In the genomic region with DNA sequence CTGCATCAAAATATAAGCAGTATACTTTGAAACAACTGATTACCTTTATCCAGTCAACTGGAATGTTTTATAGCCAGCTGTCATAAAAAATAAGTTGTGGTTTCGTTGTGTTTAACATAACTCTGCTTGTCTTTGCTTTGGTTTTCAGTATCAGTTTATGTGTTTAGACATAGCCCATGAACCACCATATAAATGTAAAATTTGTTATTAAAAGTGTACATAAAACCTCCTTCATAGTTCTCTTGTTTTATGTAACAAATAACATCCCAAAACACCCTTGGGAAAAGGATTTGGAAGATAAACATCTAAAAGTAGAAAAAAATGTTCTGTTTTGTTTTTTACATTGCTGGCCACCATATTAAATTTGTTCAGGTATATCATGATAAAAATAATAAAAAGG, we compare ENCODE assay signal across 35 cellular contexts.
DNase-seq lines count a peak whose midpoint lies in the region; ATAC-seq, FAIRE-seq and TF ChIP-seq lines count a peak whose summit lies in the region.
"Had no signal": no experiment of that assay in that cellular context is flagged by ENCODE, and none has a peak within 500 bp of the region (broad histone marks: within the 10 kb centered on the region; RNA-seq: fewer than 3 reads in every experiment).

No MANE protein-coding gene starts in this region.

- no peak overlapping the region for H3K4me3 Mint-ChIP-seq in glutamatergic neuron (ENCODE audit: unreplicated experiment)
- H3K4me3 Mint-ChIP-seq: B cell; CD14-positive monocyte; CD4-positive, alpha-beta T cell; CD4-positive, CD25-positive, alpha-beta regulatory T cell; CD8-positive, alpha-beta memory T cell; CD8-positive, alpha-beta T cell had no signal

- no peaks in the 10 kb centered on the region for H3K4me1 ChIP-seq in pancreas
- H3K4me1 ChIP-seq: A549, BE2C, BLaER1, Caco-2 had no signal

- TF ChIP-seq CTCF in fibroblast of villous mesenchyme (IDR thresholded peaks at IDR 0.05; ENCODE audit: insufficient read depth, low read depth, low read length): no peak
- TF ChIP-seq CTCF in pancreas (IDR thresholded peaks at IDR 0.05): no peak
- TF ChIP-seq CTCF in glutamatergic neuron (IDR thresholded peaks at IDR 0.05; ENCODE audit: partially characterized antibody, unreplicated experiment): no peak

- intact Hi-C loops in pancreas (cut with DNase I): no loop called here
- intact Hi-C loops in left cardiac atrium (cut with DNase I): no loop called here

- H3K9me3 ChIP-seq in pancreas: no peaks in the 10 kb centered on the region
- H3K9me3 ChIP-seq: A549, BE2C, BLaER1, Caco-2 had no signal

- H3K27ac Mint-ChIP-seq in glutamatergic neuron (ENCODE audit: unreplicated experiment): no peak overlapping the region
- H3K27ac Mint-ChIP-seq: B cell; CD14-positive monocyte; CD4-positive, alpha-beta memory T cell; CD4-positive, alpha-beta T cell; CD4-positive, CD25-positive, alpha-beta regulatory T cell; CD8-positive, alpha-beta memory T cell; CD8-positive, alpha-beta T cell had no signal

- H3K9me3 Mint-ChIP-seq in glutamatergic neuron (ENCODE audit: unreplicated experiment): no peaks in the 10 kb centered on the region
- H3K9me3 Mint-ChIP-seq: CD4-positive, alpha-beta T cell; CD8-positive, alpha-beta memory T cell; CD8-positive, alpha-beta T cell had no signal

- H3K27ac ChIP-seq in pancreas: no peak overlapping the region
- H3K27ac ChIP-seq: 22Rv1; A549; BLaER1; BLaER1 treated with 17β-estradiol and CSF1 and Interleukin-3, amounts not matched to agents 10 nM and 100 nM; C4-2B had no signal

- WGBS in pancreas, 2 donors: 70 to 87% methylated on average over 1 of the region's 1 CpG

- DNase-seq in fibroblast of villous mesenchyme (ENCODE audit: low read depth) (peak; percentile 54), pancreas (no peak), NCI-H226 (no peak), glutamatergic neuron (no peak), left cardiac atrium (no peak)
- DNase-seq: 8988T; ACHN; AML-193; BE2C; C1 segment of cervical spinal cord; Caco-2; Calu3; CD4-positive, alpha-beta memory T cell; CD4-positive, alpha-beta T cell; CD4-positive, CD25-positive, alpha-beta regulatory T cell; CD8-positive, alpha-beta memory T cell; CD8-positive, alpha-beta T cell; COR-L47; DMS 273 treated with DMSO at 0.1 percent for 48 hours; DMS153; DMS53; DMS79; DMS79 treated with DMSO at 0.1 percent for 48 hours; DND-41; EL had no signal

- ATAC-seq in pancreas: no peak
- no peak for ATAC-seq in left cardiac atrium
- ATAC-seq: A549; CD8-positive, alpha-beta T cell had no signal

- FAIRE-seq in endometrium (lab: Jason Lieb, UNC): peak; percentile 72
- peak; percentile 71 for FAIRE-seq in pancreas (lab: Jason Lieb, UNC)
- FAIRE-seq: A204.1, A549, D721Med had no signal

- H3K36me3 Mint-ChIP-seq in glutamatergic neuron (ENCODE audit: unreplicated experiment): no peaks in the 10 kb centered on the region
- H3K36me3 Mint-ChIP-seq: CD14-positive monocyte; CD4-positive, alpha-beta memory T cell; CD4-positive, CD25-positive, alpha-beta regulatory T cell; CD8-positive, alpha-beta memory T cell; CD8-positive, alpha-beta T cell had no signal

- no peak overlapping the region for H3K4me3 ChIP-seq in fibroblast of villous mesenchyme (ENCODE audit: low read depth, low read length)
- no peak overlapping the region for H3K4me3 ChIP-seq in pancreas
- H3K4me3 ChIP-seq: A549; BLaER1; BLaER1 treated with 17β-estradiol and CSF1 and Interleukin-3, amounts not matched to agents 10 nM and 100 nM had no signal

- peaks cover 5% of the 10 kb centered on the region for H3K4me1 Mint-ChIP-seq in glutamatergic neuron (ENCODE audit: low read depth, unreplicated experiment)

- H3K36me3 ChIP-seq in pancreas: no peaks in the 10 kb centered on the region
- H3K36me3 ChIP-seq: BE2C; BLaER1; BLaER1 treated with 17β-estradiol and CSF1 and Interleukin-3, amounts not matched to agents 10 nM and 100 nM had no signal

- peaks cover 2% of the 10 kb centered on the region for H3K27me3 Mint-ChIP-seq in glutamatergic neuron (ENCODE audit: unreplicated experiment)
- H3K27me3 Mint-ChIP-seq: CD4-positive, alpha-beta T cell; CD4-positive, CD25-positive, alpha-beta regulatory T cell had no signal

- H3K27me3 ChIP-seq in pancreas: no peaks in the 10 kb centered on the region
- H3K27me3 ChIP-seq: BE2C; BLaER1; BLaER1 treated with 17β-estradiol and CSF1 and Interleukin-3, amounts not matched to agents 10 nM and 100 nM had no signal
